In genomic region chr6:109059591-109060021, GRCh38 we compare ENCODE assay signal across 9 cellular contexts.
A peak's percentile ranks its signal among the peaks of the same experiment; 100 is the strongest.
DNase-seq lines count a peak whose midpoint lies in the region; ATAC-seq and TF ChIP-seq lines count a peak whose summit lies in the region.
"Had no signal": no experiment of that assay in that cellular context is flagged by ENCODE, and none has a peak within 500 bp of the region (broad histone marks: within the 10 kb centered on the region; RNA-seq: fewer than 3 reads in every experiment).

No MANE protein-coding gene starts in this region.

- no peaks in the 10 kb centered on the region for H3K9me3 Mint-ChIP-seq in stimulated activated naive B cell treated with anti-CD40 and anti-IgM and Interleukin-4, amounts not matched to agents 10 μg/mL and 1 μg/mL and 100 μg/mL, for 72 hours

- H3K27me3 Mint-ChIP-seq in stimulated activated naive B cell treated with anti-CD40 and anti-IgM and Interleukin-4, amounts not matched to agents 10 μg/mL and 1 μg/mL and 100 μg/mL, for 72 hours = no peaks in the 10 kb centered on the region

- DNase-seq in DMS 273 (lab: John Stamatoyannopoulos, UW; ENCODE audit: unreplicated experiment) (peak; percentile 27), DMS 273 treated with DMSO at 0.1 percent for 48 hours (lab: John Stamatoyannopoulos, UW) (no peak), RWPE1 (ENCODE audit: low spot score) (peak; percentile 19), foreskin fibroblast (peak; percentile 32 to 62), COLO668 (lab: John Stamatoyannopoulos, UW; ENCODE audit: unreplicated experiment) (no peak), amygdala (lab: John Stamatoyannopoulos, UW) (no peak), cortex of kidney (lab: John Stamatoyannopoulos, UW) (no peak)
- DNase-seq in stimulated activated naive B cell treated with anti-CD40 and anti-IgM and Interleukin-4, amounts not matched to agents 10 μg/mL and 1 μg/mL and 100 μg/mL, for 72 hours = no peak

- POLR2A ChIA-PET in RWPE1 (lab: Yijun Ruan, JAX; ENCODE audit: low non-redundant PET) = no interaction called here

- peaks cover 23 to 29% of the 10 kb centered on the region in 2 donors for H3K4me1 Mint-ChIP-seq in stimulated activated naive B cell treated with anti-CD40 and anti-IgM and Interleukin-4, amounts not matched to agents 10 μg/mL and 1 μg/mL and 100 μg/mL, for 72 hours

- H3K27ac Mint-ChIP-seq in stimulated activated naive B cell treated with anti-CD40 and anti-IgM and Interleukin-4, amounts not matched to agents 10 μg/mL and 1 μg/mL and 100 μg/mL, for 72 hours = peak overlapping the region; percentile 7

- H3K4me3 ChIP-seq in foreskin fibroblast (ENCODE audit: low read depth in 1 of 2, low read length in 2 of 2) = no peak overlapping the region

- peak overlapping the region; percentile 23 to 62 for H3K4me3 Mint-ChIP-seq in stimulated activated naive B cell treated with anti-CD40 and anti-IgM and Interleukin-4, amounts not matched to agents 10 μg/mL and 1 μg/mL and 100 μg/mL, for 72 hours

- H3K36me3 Mint-ChIP-seq in stimulated activated naive B cell treated with anti-CD40 and anti-IgM and Interleukin-4, amounts not matched to agents 10 μg/mL and 1 μg/mL and 100 μg/mL, for 72 hours = peaks cover 3 to 7% of the 10 kb centered on the region in 2 donors

- no peak overlapping the region for H3K27ac ChIP-seq in RWPE1
- H3K27ac ChIP-seq: 22Rv1 had no signal

- peak; percentile 95 to 98 for ATAC-seq in stimulated activated naive B cell treated with anti-CD40 and anti-IgM and Interleukin-4, amounts not matched to agents 10 μg/mL and 1 μg/mL and 100 μg/mL, for 72 hours (replicated peaks)

- TF ChIP-seq CTCF in RWPE1 (conservative IDR thresholded peaks at IDR 0.05; ENCODE audit: low read depth) = no peak; the same call in 1 of the 2 replicates
- TF ChIP-seq CTCF in foreskin fibroblast (IDR thresholded peaks at IDR 0.05; ENCODE audit: low read depth, low read length) = no peak

- CTCF ChIA-PET in RWPE1 (lab: Yijun Ruan, JAX) = interaction anchor here (0.7 kb wide), 1 partner anchor 224 kb away, joined by 3 read pairs; no protein-coding TSS in a partner anchor

Comparison
In these comparisons a context has a peak if more than half of its experiments do, and no peak if none do; other contexts are left out.
1. DNase-seq: peak in DMS 273 (single experiment), RWPE1 (single experiment) and foreskin fibroblast (2 of 2); none in DMS 273 treated with DMSO at 0.1 percent for 48 hours (single experiment), stimulated activated naive B cell treated with anti-CD40 and anti-IgM and Interleukin-4, amounts not matched to agents 10 μg/mL and 1 μg/mL and 100 μg/mL, for 72 hours (single experiment), COLO668 (single experiment), amygdala (0 of 56) and cortex of kidney (single experiment).